Comparison of ENCODE assay signal across 1 cellular context in the genomic region with DNA sequence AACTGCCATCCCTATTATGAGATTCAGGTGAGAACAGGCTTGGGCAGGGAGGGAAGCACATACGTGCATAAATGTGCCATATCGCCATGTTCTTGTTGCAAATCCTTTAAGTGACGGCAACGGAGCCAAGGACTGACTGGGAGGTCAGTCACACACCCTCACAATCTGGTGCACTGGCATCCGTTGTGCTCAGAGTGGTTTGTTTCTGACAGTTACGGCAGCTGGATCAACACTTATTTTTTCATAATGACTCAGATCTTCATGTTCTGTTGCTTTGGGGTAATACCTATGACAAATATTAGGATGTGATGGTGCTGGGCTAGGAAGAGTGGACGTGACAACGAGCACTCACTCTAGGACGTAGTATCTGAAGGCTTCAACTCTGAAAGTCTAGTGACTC.
TF ChIP-seq lines count a peak whose summit lies in the region.

No MANE protein-coding gene starts in this region.

TF ChIP-seq in GM12878, 131 proteins besides CTCF, POLR2A, EP300 and RAD21 (continued from another document and continues in another):
- TF ChIP-seq, protein P1, sequence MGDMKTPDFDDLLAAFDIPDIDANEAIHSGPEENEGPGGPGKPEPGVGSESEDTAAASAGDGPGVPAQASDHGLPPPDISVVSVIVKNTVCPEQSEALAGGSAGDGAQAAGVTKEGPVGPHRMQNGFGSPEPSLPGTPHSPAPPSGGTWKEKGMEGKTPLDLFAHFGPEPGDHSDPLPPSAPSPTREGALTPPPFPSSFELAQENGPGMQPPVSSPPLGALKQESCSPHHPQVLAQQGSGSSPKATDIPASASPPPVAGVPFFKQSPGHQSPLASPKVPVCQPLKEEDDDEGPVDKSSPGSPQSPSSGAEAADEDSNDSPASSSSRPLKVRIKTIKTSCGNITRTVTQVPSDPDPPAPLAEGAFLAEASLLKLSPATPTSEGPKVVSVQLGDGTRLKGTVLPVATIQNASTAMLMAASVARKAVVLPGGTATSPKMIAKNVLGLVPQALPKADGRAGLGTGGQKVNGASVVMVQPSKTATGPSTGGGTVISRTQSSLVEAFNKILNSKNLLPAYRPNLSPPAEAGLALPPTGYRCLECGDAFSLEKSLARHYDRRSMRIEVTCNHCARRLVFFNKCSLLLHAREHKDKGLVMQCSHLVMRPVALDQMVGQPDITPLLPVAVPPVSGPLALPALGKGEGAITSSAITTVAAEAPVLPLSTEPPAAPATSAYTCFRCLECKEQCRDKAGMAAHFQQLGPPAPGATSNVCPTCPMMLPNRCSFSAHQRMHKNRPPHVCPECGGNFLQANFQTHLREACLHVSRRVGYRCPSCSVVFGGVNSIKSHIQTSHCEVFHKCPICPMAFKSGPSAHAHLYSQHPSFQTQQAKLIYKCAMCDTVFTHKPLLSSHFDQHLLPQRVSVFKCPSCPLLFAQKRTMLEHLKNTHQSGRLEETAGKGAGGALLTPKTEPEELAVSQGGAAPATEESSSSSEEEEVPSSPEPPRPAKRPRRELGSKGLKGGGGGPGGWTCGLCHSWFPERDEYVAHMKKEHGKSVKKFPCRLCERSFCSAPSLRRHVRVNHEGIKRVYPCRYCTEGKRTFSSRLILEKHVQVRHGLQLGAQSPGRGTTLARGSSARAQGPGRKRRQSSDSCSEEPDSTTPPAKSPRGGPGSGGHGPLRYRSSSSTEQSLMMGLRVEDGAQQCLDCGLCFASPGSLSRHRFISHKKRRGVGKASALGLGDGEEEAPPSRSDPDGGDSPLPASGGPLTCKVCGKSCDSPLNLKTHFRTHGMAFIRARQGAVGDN (IDR thresholded peaks at IDR 0.05), result peak; percentile 94
- TF ChIP-seq CBFB (IDR thresholded peaks at IDR 0.05; ENCODE audit: low read depth), result peak; percentile 76; the same call in 1 of the 2 replicates
- TF ChIP-seq, protein P2, sequence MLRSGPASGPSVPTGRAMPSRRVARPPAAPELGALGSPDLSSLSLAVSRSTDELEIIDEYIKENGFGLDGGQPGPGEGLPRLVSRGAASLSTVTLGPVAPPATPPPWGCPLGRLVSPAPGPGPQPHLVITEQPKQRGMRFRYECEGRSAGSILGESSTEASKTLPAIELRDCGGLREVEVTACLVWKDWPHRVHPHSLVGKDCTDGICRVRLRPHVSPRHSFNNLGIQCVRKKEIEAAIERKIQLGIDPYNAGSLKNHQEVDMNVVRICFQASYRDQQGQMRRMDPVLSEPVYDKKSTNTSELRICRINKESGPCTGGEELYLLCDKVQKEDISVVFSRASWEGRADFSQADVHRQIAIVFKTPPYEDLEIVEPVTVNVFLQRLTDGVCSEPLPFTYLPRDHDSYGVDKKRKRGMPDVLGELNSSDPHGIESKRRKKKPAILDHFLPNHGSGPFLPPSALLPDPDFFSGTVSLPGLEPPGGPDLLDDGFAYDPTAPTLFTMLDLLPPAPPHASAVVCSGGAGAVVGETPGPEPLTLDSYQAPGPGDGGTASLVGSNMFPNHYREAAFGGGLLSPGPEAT (IDR thresholded peaks at IDR 0.05; ENCODE audit: low read depth), result peak; percentile 98
- TF ChIP-seq, protein P3, sequence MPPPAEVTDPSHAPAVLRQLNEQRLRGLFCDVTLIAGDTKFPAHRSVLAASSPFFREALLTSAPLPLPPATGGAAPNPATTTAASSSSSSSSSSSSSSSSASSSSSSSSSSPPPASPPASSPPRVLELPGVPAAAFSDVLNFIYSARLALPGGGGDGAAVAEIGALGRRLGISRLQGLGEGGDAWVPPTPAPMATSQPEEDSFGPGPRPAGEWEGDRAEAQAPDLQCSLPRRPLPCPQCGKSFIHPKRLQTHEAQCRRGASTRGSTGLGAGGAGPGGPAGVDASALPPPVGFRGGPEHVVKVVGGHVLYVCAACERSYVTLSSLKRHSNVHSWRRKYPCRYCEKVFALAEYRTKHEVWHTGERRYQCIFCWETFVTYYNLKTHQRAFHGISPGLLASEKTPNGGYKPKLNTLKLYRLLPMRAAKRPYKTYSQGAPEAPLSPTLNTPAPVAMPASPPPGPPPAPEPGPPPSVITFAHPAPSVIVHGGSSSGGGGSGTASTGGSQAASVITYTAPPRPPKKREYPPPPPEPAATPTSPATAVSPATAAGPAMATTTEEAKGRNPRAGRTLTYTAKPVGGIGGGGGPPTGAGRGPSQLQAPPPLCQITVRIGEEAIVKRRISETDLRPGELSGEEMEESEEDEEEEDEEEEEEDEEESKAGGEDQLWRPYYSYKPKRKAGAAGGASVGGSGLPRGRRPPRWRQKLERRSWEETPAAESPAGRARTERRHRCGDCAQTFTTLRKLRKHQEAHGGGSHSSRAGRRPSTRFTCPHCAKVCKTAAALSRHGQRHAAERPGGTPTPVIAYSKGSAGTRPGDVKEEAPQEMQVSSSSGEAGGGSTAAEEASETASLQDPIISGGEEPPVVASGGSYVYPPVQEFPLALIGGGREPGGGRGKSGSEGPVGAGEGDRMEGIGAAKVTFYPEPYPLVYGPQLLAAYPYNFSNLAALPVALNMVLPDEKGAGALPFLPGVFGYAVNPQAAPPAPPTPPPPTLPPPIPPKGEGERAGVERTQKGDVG (CRISPR knock-in tag; IDR thresholded peaks at IDR 0.05), result no peak
- no peak for TF ChIP-seq CHD4 (IDR thresholded peaks at IDR 0.05)
- peak; percentile 93 for TF ChIP-seq NR2F1 (conservative IDR thresholded peaks at IDR 0.05)
- no peak for TF ChIP-seq ASH2L (IDR thresholded peaks at IDR 0.05; ENCODE audit: borderline replicate concordance, low read depth)
- no peak for TF ChIP-seq NFXL1 (IDR thresholded peaks at IDR 0.05; ENCODE audit: borderline replicate concordance)
- TF ChIP-seq KAT2A (conservative IDR thresholded peaks at IDR 0.05; ENCODE audit: control insufficient read depth, low read depth, low read length), result no peak
- TF ChIP-seq SUPT20H (IDR thresholded peaks at IDR 0.05; ENCODE audit: borderline replicate concordance, control insufficient read depth, low read depth, low read length), result no peak
- TF ChIP-seq TARDBP (IDR thresholded peaks at IDR 0.05; ENCODE audit: borderline replicate concordance), result no peak
- no peak for TF ChIP-seq NR2C2 (IDR thresholded peaks at IDR 0.05; ENCODE audit: borderline replicate concordance, control insufficient read depth, insufficient read length, low read depth)
- TF ChIP-seq, protein P4, sequence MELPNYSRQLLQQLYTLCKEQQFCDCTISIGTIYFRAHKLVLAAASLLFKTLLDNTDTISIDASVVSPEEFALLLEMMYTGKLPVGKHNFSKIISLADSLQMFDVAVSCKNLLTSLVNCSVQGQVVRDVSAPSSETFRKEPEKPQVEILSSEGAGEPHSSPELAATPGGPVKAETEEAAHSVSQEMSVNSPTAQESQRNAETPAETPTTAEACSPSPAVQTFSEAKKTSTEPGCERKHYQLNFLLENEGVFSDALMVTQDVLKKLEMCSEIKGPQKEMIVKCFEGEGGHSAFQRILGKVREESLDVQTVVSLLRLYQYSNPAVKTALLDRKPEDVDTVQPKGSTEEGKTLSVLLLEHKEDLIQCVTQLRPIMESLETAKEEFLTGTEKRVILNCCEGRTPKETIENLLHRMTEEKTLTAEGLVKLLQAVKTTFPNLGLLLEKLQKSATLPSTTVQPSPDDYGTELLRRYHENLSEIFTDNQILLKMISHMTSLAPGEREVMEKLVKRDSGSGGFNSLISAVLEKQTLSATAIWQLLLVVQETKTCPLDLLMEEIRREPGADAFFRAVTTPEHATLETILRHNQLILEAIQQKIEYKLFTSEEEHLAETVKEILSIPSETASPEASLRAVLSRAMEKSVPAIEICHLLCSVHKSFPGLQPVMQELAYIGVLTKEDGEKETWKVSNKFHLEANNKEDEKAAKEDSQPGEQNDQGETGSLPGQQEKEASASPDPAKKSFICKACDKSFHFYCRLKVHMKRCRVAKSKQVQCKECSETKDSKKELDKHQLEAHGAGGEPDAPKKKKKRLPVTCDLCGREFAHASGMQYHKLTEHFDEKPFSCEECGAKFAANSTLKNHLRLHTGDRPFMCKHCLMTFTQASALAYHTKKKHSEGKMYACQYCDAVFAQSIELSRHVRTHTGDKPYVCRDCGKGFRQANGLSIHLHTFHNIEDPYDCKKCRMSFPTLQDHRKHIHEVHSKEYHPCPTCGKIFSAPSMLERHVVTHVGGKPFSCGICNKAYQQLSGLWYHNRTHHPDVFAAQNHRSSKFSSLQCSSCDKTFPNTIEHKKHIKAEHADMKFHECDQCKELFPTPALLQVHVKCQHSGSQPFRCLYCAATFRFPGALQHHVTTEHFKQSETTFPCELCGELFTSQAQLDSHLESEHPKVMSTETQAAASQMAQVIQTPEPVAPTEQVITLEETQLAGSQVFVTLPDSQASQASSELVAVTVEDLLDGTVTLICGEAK (IDR thresholded peaks at IDR 0.05; ENCODE audit: borderline replicate concordance), result no peak; the same call in 1 of the 2 replicates
- peak; percentile 99 for TF ChIP-seq IRF4 (IDR thresholded peaks at IDR 0.05; ENCODE audit: low read depth, low read length)
- TF ChIP-seq SMC3 (IDR thresholded peaks at IDR 0.05; ENCODE audit: borderline replicate concordance, low read length), result no peak
- no peak for TF ChIP-seq SRF (IDR thresholded peaks at IDR 0.05; ENCODE audit: low read depth in 2 of 2, low read length in 2 of 2)
- TF ChIP-seq CHD2 (IDR thresholded peaks at IDR 0.05; ENCODE audit: borderline replicate concordance, low read depth, low read length), result peak; percentile 92
- peak; percentile 91 for TF ChIP-seq POLR2AphosphoS5 (IDR thresholded peaks at IDR 0.05; ENCODE audit: low read length)
- TF ChIP-seq YY1 (IDR thresholded peaks at IDR 0.05; ENCODE audit: low read depth, low read length), result peak; percentile 78
- TF ChIP-seq, protein P5, sequence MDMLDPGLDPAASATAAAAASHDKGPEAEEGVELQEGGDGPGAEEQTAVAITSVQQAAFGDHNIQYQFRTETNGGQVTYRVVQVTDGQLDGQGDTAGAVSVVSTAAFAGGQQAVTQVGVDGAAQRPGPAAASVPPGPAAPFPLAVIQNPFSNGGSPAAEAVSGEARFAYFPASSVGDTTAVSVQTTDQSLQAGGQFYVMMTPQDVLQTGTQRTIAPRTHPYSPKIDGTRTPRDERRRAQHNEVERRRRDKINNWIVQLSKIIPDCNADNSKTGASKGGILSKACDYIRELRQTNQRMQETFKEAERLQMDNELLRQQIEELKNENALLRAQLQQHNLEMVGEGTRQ (IDR thresholded peaks at IDR 0.05; ENCODE audit: borderline replicate concordance, low read depth, low read length), result no peak
- TF ChIP-seq BMI1 (IDR thresholded peaks at IDR 0.05; ENCODE audit: borderline replicate concordance), result peak; percentile 93
- peak; percentile 96 for TF ChIP-seq ZBED1 (IDR thresholded peaks at IDR 0.05; ENCODE audit: borderline replicate concordance)
- TF ChIP-seq ZNF274 (IDR thresholded peaks at IDR 0.05; ENCODE audit: insufficient read depth, insufficient read length), result no peak
- no peak for TF ChIP-seq SUZ12 (IDR thresholded peaks at IDR 0.05; ENCODE audit: unreplicated experiment)
- peak; percentile 99 for TF ChIP-seq JUNB (IDR thresholded peaks at IDR 0.05)
- peak; percentile 98 for TF ChIP-seq MYB (IDR thresholded peaks at IDR 0.05; ENCODE audit: borderline replicate concordance, low read depth, low read length)
- TF ChIP-seq, protein P6, sequence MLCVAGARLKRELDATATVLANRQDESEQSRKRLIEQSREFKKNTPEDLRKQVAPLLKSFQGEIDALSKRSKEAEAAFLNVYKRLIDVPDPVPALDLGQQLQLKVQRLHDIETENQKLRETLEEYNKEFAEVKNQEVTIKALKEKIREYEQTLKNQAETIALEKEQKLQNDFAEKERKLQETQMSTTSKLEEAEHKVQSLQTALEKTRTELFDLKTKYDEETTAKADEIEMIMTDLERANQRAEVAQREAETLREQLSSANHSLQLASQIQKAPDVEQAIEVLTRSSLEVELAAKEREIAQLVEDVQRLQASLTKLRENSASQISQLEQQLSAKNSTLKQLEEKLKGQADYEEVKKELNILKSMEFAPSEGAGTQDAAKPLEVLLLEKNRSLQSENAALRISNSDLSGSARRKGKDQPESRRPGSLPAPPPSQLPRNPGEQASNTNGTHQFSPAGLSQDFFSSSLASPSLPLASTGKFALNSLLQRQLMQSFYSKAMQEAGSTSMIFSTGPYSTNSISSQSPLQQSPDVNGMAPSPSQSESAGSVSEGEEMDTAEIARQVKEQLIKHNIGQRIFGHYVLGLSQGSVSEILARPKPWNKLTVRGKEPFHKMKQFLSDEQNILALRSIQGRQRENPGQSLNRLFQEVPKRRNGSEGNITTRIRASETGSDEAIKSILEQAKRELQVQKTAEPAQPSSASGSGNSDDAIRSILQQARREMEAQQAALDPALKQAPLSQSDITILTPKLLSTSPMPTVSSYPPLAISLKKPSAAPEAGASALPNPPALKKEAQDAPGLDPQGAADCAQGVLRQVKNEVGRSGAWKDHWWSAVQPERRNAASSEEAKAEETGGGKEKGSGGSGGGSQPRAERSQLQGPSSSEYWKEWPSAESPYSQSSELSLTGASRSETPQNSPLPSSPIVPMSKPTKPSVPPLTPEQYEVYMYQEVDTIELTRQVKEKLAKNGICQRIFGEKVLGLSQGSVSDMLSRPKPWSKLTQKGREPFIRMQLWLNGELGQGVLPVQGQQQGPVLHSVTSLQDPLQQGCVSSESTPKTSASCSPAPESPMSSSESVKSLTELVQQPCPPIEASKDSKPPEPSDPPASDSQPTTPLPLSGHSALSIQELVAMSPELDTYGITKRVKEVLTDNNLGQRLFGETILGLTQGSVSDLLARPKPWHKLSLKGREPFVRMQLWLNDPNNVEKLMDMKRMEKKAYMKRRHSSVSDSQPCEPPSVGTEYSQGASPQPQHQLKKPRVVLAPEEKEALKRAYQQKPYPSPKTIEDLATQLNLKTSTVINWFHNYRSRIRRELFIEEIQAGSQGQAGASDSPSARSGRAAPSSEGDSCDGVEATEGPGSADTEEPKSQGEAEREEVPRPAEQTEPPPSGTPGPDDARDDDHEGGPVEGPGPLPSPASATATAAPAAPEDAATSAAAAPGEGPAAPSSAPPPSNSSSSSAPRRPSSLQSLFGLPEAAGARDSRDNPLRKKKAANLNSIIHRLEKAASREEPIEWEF (IDR thresholded peaks at IDR 0.05; ENCODE audit: insufficient replicate concordance, low read depth, low read length), result no peak
- TF ChIP-seq MEF2B (IDR thresholded peaks at IDR 0.05; ENCODE audit: partially characterized antibody, poor library complexity, severe bottlenecking), result peak; percentile 79
- peak; percentile 94 for TF ChIP-seq EED (IDR thresholded peaks at IDR 0.05; ENCODE audit: low read depth)
- TF ChIP-seq, protein P7, sequence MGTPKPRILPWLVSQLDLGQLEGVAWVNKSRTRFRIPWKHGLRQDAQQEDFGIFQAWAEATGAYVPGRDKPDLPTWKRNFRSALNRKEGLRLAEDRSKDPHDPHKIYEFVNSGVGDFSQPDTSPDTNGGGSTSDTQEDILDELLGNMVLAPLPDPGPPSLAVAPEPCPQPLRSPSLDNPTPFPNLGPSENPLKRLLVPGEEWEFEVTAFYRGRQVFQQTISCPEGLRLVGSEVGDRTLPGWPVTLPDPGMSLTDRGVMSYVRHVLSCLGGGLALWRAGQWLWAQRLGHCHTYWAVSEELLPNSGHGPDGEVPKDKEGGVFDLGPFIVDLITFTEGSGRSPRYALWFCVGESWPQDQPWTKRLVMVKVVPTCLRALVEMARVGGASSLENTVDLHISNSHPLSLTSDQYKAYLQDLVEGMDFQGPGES (IDR thresholded peaks at IDR 0.05), result no peak
